1 cellular context compared by ENCODE assay signal in genomic region chr1:2232255-2232915, GRCh38.
TF ChIP-seq lines count a peak whose summit lies in the region.

No MANE protein-coding gene starts in this region.

TF ChIP-seq in HepG2, 621 proteins besides CTCF, POLR2A, EP300 and RAD21 (continued from another document and continues in another):
- TF ChIP-seq ZNF770 (CRISPR knock-in tag; IDR thresholded peaks at IDR 0.05) = no peak; the same call in 1 of the 2 replicates
- TF ChIP-seq TOPORS (CRISPR knock-in tag; IDR thresholded peaks at IDR 0.05) = no peak
- no peak for TF ChIP-seq ZNF17 (CRISPR knock-in tag; IDR thresholded peaks at IDR 0.05)
- TF ChIP-seq DDIT3 (CRISPR knock-in tag; IDR thresholded peaks at IDR 0.05) = no peak
- no peak for TF ChIP-seq KLF13 (CRISPR knock-in tag; IDR thresholded peaks at IDR 0.05)
- no peak for TF ChIP-seq HNRNPL (IDR thresholded peaks at IDR 0.05; ENCODE audit: low read depth, low read length)
- TF ChIP-seq FIP1L1 (IDR thresholded peaks at IDR 0.05; ENCODE audit: borderline replicate concordance, insufficient read depth, low read depth, low read length) = 0 out of 2 replicates have a peak, but pooled peaks have one; percentile 35
- no peak for TF ChIP-seq GZF1 (CRISPR knock-in tag; IDR thresholded peaks at IDR 0.05)
- TF ChIP-seq TAF15 (IDR thresholded peaks at IDR 0.05; ENCODE audit: low read depth, low read length, poor library complexity, severe bottlenecking) = peak; percentile 37
- no peak for TF ChIP-seq RNF219 (CRISPR knock-in tag; IDR thresholded peaks at IDR 0.05)
- TF ChIP-seq TFE3 (CRISPR knock-in tag; IDR thresholded peaks at IDR 0.05) = peak; percentile 41; the same call in 1 of the 2 replicates
- no peak for TF ChIP-seq E2F2 (CRISPR knock-in tag; IDR thresholded peaks at IDR 0.05; ENCODE audit: borderline replicate concordance)
- no peak; the same call in 1 of the 2 replicates for TF ChIP-seq ZNF235 (CRISPR knock-in tag; IDR thresholded peaks at IDR 0.05; ENCODE audit: borderline replicate concordance)
- peak; percentile 79 for TF ChIP-seq HDAC1 (CRISPR knock-in tag; IDR thresholded peaks at IDR 0.05)
- TF ChIP-seq ZSCAN5A (CRISPR knock-in tag; IDR thresholded peaks at IDR 0.05; ENCODE audit: borderline replicate concordance) = no peak
- no peak for TF ChIP-seq EEA1 (CRISPR knock-in tag; IDR thresholded peaks at IDR 0.05; ENCODE audit: borderline replicate concordance)
- TF ChIP-seq REL (CRISPR knock-in tag; conservative IDR thresholded peaks at IDR 0.05) = no peak
- TF ChIP-seq ZBED4 (CRISPR knock-in tag; IDR thresholded peaks at IDR 0.05; ENCODE audit: borderline replicate concordance) = no peak
- no peak for TF ChIP-seq ZNF816 (CRISPR knock-in tag; IDR thresholded peaks at IDR 0.05; ENCODE audit: borderline replicate concordance)
- TF ChIP-seq ARHGAP35 (CRISPR knock-in tag; IDR thresholded peaks at IDR 0.05; ENCODE audit: borderline replicate concordance) = no peak
- TF ChIP-seq ZBTB34 (CRISPR knock-in tag; IDR thresholded peaks at IDR 0.05) = no peak; the same call in 1 of the 2 replicates
- TF ChIP-seq ADNP (CRISPR knock-in tag; IDR thresholded peaks at IDR 0.05) = no peak
- TF ChIP-seq NFIC (IDR thresholded peaks at IDR 0.05; ENCODE audit: low read length) = no peak; the same call in 1 of the 2 replicates
- TF ChIP-seq GMEB2 (CRISPR knock-in tag; IDR thresholded peaks at IDR 0.05; ENCODE audit: low read depth) = no peak
- TF ChIP-seq ZNF543 (CRISPR knock-in tag; IDR thresholded peaks at IDR 0.05) = no peak; the same call in 1 of the 2 replicates
- no peak; the same call in 1 of the 2 replicates for TF ChIP-seq JDP2 (CRISPR knock-in tag; IDR thresholded peaks at IDR 0.05; ENCODE audit: borderline replicate concordance)
- peak; percentile 24 for TF ChIP-seq AGO2 (optimal IDR thresholded peaks at IDR 0.05; ENCODE audit: low read depth, low read length)
- no peak for TF ChIP-seq ZNF549 (CRISPR knock-in tag; IDR thresholded peaks at IDR 0.05)
- TF ChIP-seq NFE2 (CRISPR knock-in tag; IDR thresholded peaks at IDR 0.05) = no peak
- no peak for TF ChIP-seq EED (CRISPR knock-in tag; IDR thresholded peaks at IDR 0.05)
- no peak for TF ChIP-seq SPEN (CRISPR knock-in tag; IDR thresholded peaks at IDR 0.05; ENCODE audit: low read depth)
- TF ChIP-seq SP2 (CRISPR knock-in tag; IDR thresholded peaks at IDR 0.05) = no peak
- no peak for TF ChIP-seq ZEB1 (IDR thresholded peaks at IDR 0.05; ENCODE audit: insufficient replicate concordance, low read depth)
- TF ChIP-seq ZNF264 (CRISPR knock-in tag; IDR thresholded peaks at IDR 0.05) = no peak; the same call in 1 of the 2 replicates
- no peak for TF ChIP-seq CENPT (CRISPR knock-in tag; IDR thresholded peaks at IDR 0.05; ENCODE audit: low read depth)
- TF ChIP-seq ZNF431 (CRISPR knock-in tag; IDR thresholded peaks at IDR 0.05; ENCODE audit: borderline replicate concordance, low read depth) = 0 out of 2 replicates have a peak, but pooled peaks have one; percentile 1
- TF ChIP-seq ZNF800 (CRISPR knock-in tag; IDR thresholded peaks at IDR 0.05) = no peak
- peak; percentile 90 for TF ChIP-seq ZSCAN22 (CRISPR knock-in tag; IDR thresholded peaks at IDR 0.05)
- TF ChIP-seq NFRKB (IDR thresholded peaks at IDR 0.05) = no peak
- TF ChIP-seq ZIK1 (CRISPR knock-in tag; IDR thresholded peaks at IDR 0.05; ENCODE audit: borderline replicate concordance, low read depth) = no peak
- TF ChIP-seq XBP1 (CRISPR knock-in tag; IDR thresholded peaks at IDR 0.05) = no peak
- TF ChIP-seq TBL1XR1 (IDR thresholded peaks at IDR 0.05; ENCODE audit: borderline replicate concordance, low read length, partially characterized antibody) = no peak
- TF ChIP-seq MTA1 (CRISPR knock-in tag; IDR thresholded peaks at IDR 0.05; ENCODE audit: borderline replicate concordance) = peak; percentile 37
- no peak for TF ChIP-seq ZSCAN21 (CRISPR knock-in tag; IDR thresholded peaks at IDR 0.05; ENCODE audit: borderline replicate concordance)
- no peak; the same call in 1 of the 2 replicates for TF ChIP-seq ZNF414 (CRISPR knock-in tag; IDR thresholded peaks at IDR 0.05)
- TF ChIP-seq ZBTB1 (CRISPR knock-in tag; IDR thresholded peaks at IDR 0.05; ENCODE audit: borderline replicate concordance) = no peak
- TF ChIP-seq ZNF563 (CRISPR knock-in tag; IDR thresholded peaks at IDR 0.05) = no peak
